ENCODE assay signal across 7 cellular contexts in the genomic region with DNA sequence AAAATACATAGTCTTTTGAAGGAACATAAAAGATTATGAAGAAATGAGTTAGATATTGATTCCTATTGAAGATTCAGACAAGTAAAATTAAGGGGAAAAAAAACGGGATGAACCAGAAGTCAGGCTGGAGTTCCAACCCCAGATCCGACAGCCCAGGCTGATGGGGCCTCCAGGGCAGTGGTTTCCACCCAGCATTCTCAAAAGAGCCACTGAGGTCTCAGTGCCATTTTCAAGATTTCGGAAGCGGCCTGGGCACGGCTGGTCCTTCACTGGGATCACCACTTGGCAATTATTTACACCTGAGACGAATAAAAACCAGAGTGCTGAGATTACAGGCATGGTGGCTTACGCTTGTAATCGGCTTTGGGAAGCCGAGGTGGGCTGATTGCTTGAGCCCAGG.
"Had no signal": no experiment of that assay in that cellular context is flagged by ENCODE, and none has a peak within 500 bp of the region (broad histone marks: within the 10 kb centered on the region; RNA-seq: fewer than 3 reads in every experiment).

No MANE protein-coding gene starts in this region.

- ATAC-seq: HepG2, K562 had no signal

- H3K27ac ChIP-seq: HL-60, KMS-11 had no signal

- FAIRE-seq: HepG2, K562 had no signal

- H3K4me3 ChIP-seq: K562 had no signal

- DNase-seq: IMR-90, KBM-7, KG1 had no signal
